In genomic region chr6:3970097-3970496, GRCh38 we compare ENCODE assay signal across 9 cellular contexts.
"Had no signal": no experiment of that assay in that cellular context is flagged by ENCODE, and none has a peak within 500 bp of the region (broad histone marks: within the 10 kb centered on the region; RNA-seq: fewer than 3 reads in every experiment).

No MANE protein-coding gene starts in this region.

- ATAC-seq: GM23338, K562 had no signal

- H3K4me2 ChIP-seq: GM23338 had no signal

- H3K9me3 Mint-ChIP-seq: GM23338, H9 had no signal

- H3K4me1 Mint-ChIP-seq: GM23338 had no signal

- FAIRE-seq: H1, H54, HTR-8/SVneo, K562 had no signal

- H3K4me3 ChIP-seq: GM23338, K562 had no signal

- DNase-seq: H9, HCEC 1CT, IMR-90, KG1 had no signal

- H2AFZ ChIP-seq: GM23338 had no signal

- H3K27ac Mint-ChIP-seq: GM23338 had no signal

- H3K4me3 Mint-ChIP-seq: GM23338, H9 had no signal
